ENCODE assay signal across 8 cellular contexts in genomic region chr1:150362721-150363425, GRCh38. TPM values are rescaled to one million over a fixed set of nuclear protein-coding genes. Genes with fewer than 3 reads are reported as not detected.
DNase-seq lines count a peak whose midpoint lies in the region; ATAC-seq and TF ChIP-seq lines count a peak whose summit lies in the region.

No MANE protein-coding gene starts in this region.

- H3K36me3 ChIP-seq in HAP-1 (replicated peaks), result no peaks in the 10 kb centered on the region; the same call in 1 of the 2 replicates
- H3K36me3 ChIP-seq in psoas muscle (ENCODE audit: insufficient read depth in 1 of 2, low read depth in 1 of 2), result no peaks in the 10 kb centered on the region

- peak; percentile 9 for ATAC-seq in esophagus mucosa
- peak in 2 of 4 donors; percentile 4 to 5 for ATAC-seq in psoas muscle
- ATAC-seq in HG03025 (IDR thresholded peaks at IDR 0.05; ENCODE audit: low FRiP score, unreplicated experiment), result no peak
- no peak for ATAC-seq in HG02884 (IDR thresholded peaks at IDR 0.05; ENCODE audit: unreplicated experiment)

- peak overlapping the region; percentile 74 for H3K4me3 ChIP-seq in HAP-1
- H3K4me3 ChIP-seq in psoas muscle, result peak overlapping the region; percentile 94

- H3K9me3 ChIP-seq in HAP-1, result no peaks in the 10 kb centered on the region
- H3K9me3 ChIP-seq in psoas muscle, result no peaks in the 10 kb centered on the region

- TF ChIP-seq CTCF in 22Rv1 (IDR thresholded peaks at IDR 0.05) (no peak), psoas muscle (IDR thresholded peaks at IDR 0.05) (no peak)

- H3K27ac ChIP-seq in 22Rv1 (peak overlapping the region; percentile 100), psoas muscle (peak overlapping the region; percentile 93)

- DNase-seq in HAP-1 (ENCODE audit: low spot score in 2 of 2) (no peak), SW480 (ENCODE audit: low spot score) (peak; percentile 39), psoas muscle (no peak), GOT3 (lab: John Stamatoyannopoulos, UW) (no peak)

- no peaks in the 10 kb centered on the region for H3K27me3 ChIP-seq in HAP-1 (ENCODE audit: low read depth)
- no peaks in the 10 kb centered on the region for H3K27me3 ChIP-seq in psoas muscle (ENCODE audit: insufficient read depth in 3 of 3, low read length in 2 of 3)

- in situ Hi-C loops in HAP-1 (cut with MboI; ENCODE audit: low sequenced_read_pairs), result no loop called here

- H3K4me1 ChIP-seq in HAP-1 (peaks cover 11% of the 10 kb centered on the region), psoas muscle (peaks cover 8% of the 10 kb centered on the region)

- intact Hi-C loops in psoas muscle (cut with DNase I), result no loop called here

- 43 to 55% (median 55%) methylated on average over 22 of the region's 22 CpGs for WGBS in psoas muscle, 3 donors

RNA-seq across cellular contexts. Expression of gene RPRD2, which starts 1.1 kb away (rescaled TPM):
- total RNA-seq in esophagus mucosa, result 17.9 TPM
- 10 to 100 TPM; 18.5 to 33.7 (median 29.7) TPM for total RNA-seq in psoas muscle
- polyA plus RNA-seq in psoas muscle, result 10 to 100 TPM in 1 of 3 donors, 1 to 10 TPM in 2; 5.0 to 22.1 (median 8.9) TPM

RNA-seq across cellular contexts. Expression of gene PRPF3, which starts 41.5 kb away (rescaled TPM):
- total RNA-seq in esophagus mucosa, result 21.5 TPM
- 10 to 100 TPM; 20.4 to 35.9 (median 22.2) TPM for total RNA-seq in psoas muscle
- 10 to 100 TPM; 16.1 to 39.0 (median 24.1) TPM for polyA plus RNA-seq in psoas muscle
